Comparison of ENCODE assay signal across 21 cellular contexts in the genomic region with DNA sequence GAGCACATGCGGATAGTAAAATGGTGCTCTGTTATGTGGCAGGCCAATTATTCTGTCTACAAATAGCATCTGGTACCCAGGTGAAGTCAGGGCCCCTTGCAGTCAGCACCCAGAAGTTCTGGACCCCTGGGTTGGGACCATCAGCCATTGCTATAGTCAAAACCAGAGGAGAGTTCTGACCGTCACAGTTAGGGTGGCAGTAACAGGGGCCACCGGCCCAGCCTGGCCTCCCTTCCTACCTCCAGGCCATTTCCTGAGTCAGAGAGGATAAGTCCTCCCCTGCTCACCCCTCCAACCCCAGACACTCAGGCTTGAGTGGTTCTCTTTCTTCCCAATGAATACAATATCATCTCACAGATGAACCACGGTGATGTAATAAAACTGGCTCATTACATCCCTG.
"Had no signal": no experiment of that assay in that cellular context is flagged by ENCODE, and none has a peak within 500 bp of the region (broad histone marks: within the 10 kb centered on the region; RNA-seq: fewer than 3 reads in every experiment).

No MANE protein-coding gene starts in this region.

- ATAC-seq: activated CD4-positive, alpha-beta T cell treated with anti-CD3 and anti-CD28 coated beads for 36 hours; activated T-cell treated with anti-CD3 and anti-CD28 coated beads, Interleukin-2, amount 50 U/mL, for 4 hours had no signal

- DNase-seq: activated CD4-positive, alpha-beta memory T cell treated with anti-CD3 and anti-CD28 coated beads, Interleukin-2, amount 10 ng/mL, durations not matched to agents 7 days and 5 days; activated CD4-positive, alpha-beta T cell treated with anti-CD3 and anti-CD28 coated beads for 36 hours; activated CD4-positive, alpha-beta T cell treated with anti-CD3 and anti-CD28 coated beads, Interleukin-2, amount 50 U/mL, for 1 hour; activated gamma-delta T cell treated with Interleukin-2 at 50 U/mL for 16 hours; activated naive CD4-positive, alpha-beta T cell treated with anti-CD3 and anti-CD28 coated beads, Interleukin-2, amount 10 ng/mL, durations not matched to agents 7 days and 5 days; activated T-cell treated with anti-CD3 and anti-CD28 coated beads, Interleukin-2, amount 50 U/mL, for 4 hours; aorta; caudate nucleus; KG1; NCI-H1048; NCI-H1417; NCI-H1930; NCI-H510A treated with DMSO at 0.1 percent for 48 hours; Right ventricle myocardium superior; SJCRH30; SK-N-SH; T-helper 1 cell; WERI-Rb-1 had no signal

- H3K36me3 Mint-ChIP-seq: activated naive CD4-positive, alpha-beta T cell treated with anti-CD3 and anti-CD28 coated beads, Interleukin-2, amount 10 ng/mL, durations not matched to agents 7 days and 5 days had no signal

- H3K27ac Mint-ChIP-seq: activated CD4-positive, alpha-beta memory T cell treated with anti-CD3 and anti-CD28 coated beads, Interleukin-2, amount 10 ng/mL, durations not matched to agents 7 days and 5 days; activated CD4-positive, alpha-beta T cell treated with anti-CD3 and anti-CD28 coated beads for 36 hours; activated naive CD4-positive, alpha-beta T cell treated with anti-CD3 and anti-CD28 coated beads, Interleukin-2, amount 10 ng/mL, durations not matched to agents 7 days and 5 days had no signal

- H3K27ac ChIP-seq: breast epithelium, Peyer's patch, RWPE1, SJCRH30, WERI-Rb-1 had no signal

- H3K9me3 Mint-ChIP-seq: activated CD4-positive, alpha-beta memory T cell treated with anti-CD3 and anti-CD28 coated beads, Interleukin-2, amount 10 ng/mL, durations not matched to agents 7 days and 5 days; activated naive CD4-positive, alpha-beta T cell treated with anti-CD3 and anti-CD28 coated beads, Interleukin-2, amount 10 ng/mL, durations not matched to agents 7 days and 5 days; activated T-cell treated with anti-CD3 and anti-CD28 coated beads, Interleukin-2, amount 50 U/mL, for 4 hours had no signal

- H3K4me3 Mint-ChIP-seq: activated CD4-positive, alpha-beta memory T cell treated with anti-CD3 and anti-CD28 coated beads, Interleukin-2, amount 10 ng/mL, durations not matched to agents 7 days and 5 days; activated CD4-positive, alpha-beta T cell treated with anti-CD3 and anti-CD28 coated beads for 36 hours; activated naive CD4-positive, alpha-beta T cell treated with anti-CD3 and anti-CD28 coated beads, Interleukin-2, amount 10 ng/mL, durations not matched to agents 7 days and 5 days; activated T-cell treated with anti-CD3 and anti-CD28 coated beads, Interleukin-2, amount 50 U/mL, for 4 hours had no signal

- H3K4me1 Mint-ChIP-seq: activated CD4-positive, alpha-beta memory T cell treated with anti-CD3 and anti-CD28 coated beads, Interleukin-2, amount 10 ng/mL, durations not matched to agents 7 days and 5 days; activated CD4-positive, alpha-beta T cell treated with anti-CD3 and anti-CD28 coated beads for 36 hours; activated naive CD4-positive, alpha-beta T cell treated with anti-CD3 and anti-CD28 coated beads, Interleukin-2, amount 10 ng/mL, durations not matched to agents 7 days and 5 days had no signal

- H3K4me3 ChIP-seq: breast epithelium, Peyer's patch, SJCRH30 had no signal
